Comparison of ENCODE assay signal across 12 cellular contexts in genomic region chr17:2250140-2251095, GRCh38. TPM values are rescaled to one million over a fixed set of nuclear protein-coding genes. Genes with fewer than 3 reads are reported as not detected.
DNase-seq lines count a peak whose midpoint lies in the region; ATAC-seq, FAIRE-seq and TF ChIP-seq lines count a peak whose summit lies in the region.
"Had no signal": no experiment of that assay in that cellular context is flagged by ENCODE, and none has a peak within 500 bp of the region (broad histone marks: within the 10 kb centered on the region; RNA-seq: fewer than 3 reads in every experiment).

No MANE protein-coding gene starts in this region.

- peaks cover 87% of the 10 kb centered on the region for H3K4me1 Mint-ChIP-seq in activated CD8-positive, alpha-beta T cell treated with anti-CD3 and anti-CD28 coated beads, Interleukin-2, amount 10 ng/mL, durations not matched to agents 7 days and 5 days (ENCODE audit: low read depth)
- H3K4me1 Mint-ChIP-seq in central memory CD8-positive, alpha-beta T cell: peaks cover 26% of the 10 kb centered on the region
- H3K4me1 Mint-ChIP-seq: neural progenitor cell had no signal

- no peaks in the 10 kb centered on the region for H3K27me3 Mint-ChIP-seq in activated CD8-positive, alpha-beta T cell treated with anti-CD3 and anti-CD28 coated beads, Interleukin-2, amount 10 ng/mL, durations not matched to agents 7 days and 5 days (ENCODE audit: low read depth)
- no peaks in the 10 kb centered on the region for H3K27me3 Mint-ChIP-seq in central memory CD8-positive, alpha-beta T cell

- TF ChIP-seq CTCF in D721Med (IDR thresholded peaks at IDR 0.05; ENCODE audit: insufficient read depth, missing control alignments): no peak

- peak overlapping the region; percentile 86 for H3K27ac Mint-ChIP-seq in activated CD8-positive, alpha-beta T cell treated with anti-CD3 and anti-CD28 coated beads, Interleukin-2, amount 10 ng/mL, durations not matched to agents 7 days and 5 days
- H3K27ac Mint-ChIP-seq in central memory CD8-positive, alpha-beta T cell (ENCODE audit: low read depth): no peak overlapping the region

- POLR2A ChIA-PET in activated CD8-positive, alpha-beta T cell treated with anti-CD3 and anti-CD28 coated beads, Interleukin-2, amount 10 ng/mL, durations not matched to agents 7 days and 5 days (lab: Charles Lee): interaction anchor here (0.5 to 5.4 kb wide), 5 partner anchors 9 to 159 kb away, joined by 3 to 97 read pairs (median 5); no protein-coding TSS in a partner anchor

- H3K36me3 Mint-ChIP-seq in activated CD8-positive, alpha-beta T cell treated with anti-CD3 and anti-CD28 coated beads, Interleukin-2, amount 10 ng/mL, durations not matched to agents 7 days and 5 days (ENCODE audit: low read depth): peaks cover 69% of the 10 kb centered on the region
- peaks cover 21% of the 10 kb centered on the region for H3K36me3 Mint-ChIP-seq in central memory CD8-positive, alpha-beta T cell (ENCODE audit: insufficient read depth)

- no peaks in the 10 kb centered on the region for H3K9me3 Mint-ChIP-seq in activated CD8-positive, alpha-beta T cell treated with anti-CD3 and anti-CD28 coated beads, Interleukin-2, amount 10 ng/mL, durations not matched to agents 7 days and 5 days (ENCODE audit: insufficient read depth)
- H3K9me3 Mint-ChIP-seq in central memory CD8-positive, alpha-beta T cell: no peaks in the 10 kb centered on the region

- H3K4me3 ChIP-seq in Jurkat, Clone E6-1 (ENCODE audit: low read length): no peak overlapping the region
- H3K4me3 ChIP-seq: neural progenitor cell had no signal

- peak overlapping the region; percentile 42 for H3K4me3 Mint-ChIP-seq in activated CD8-positive, alpha-beta T cell treated with anti-CD3 and anti-CD28 coated beads, Interleukin-2, amount 10 ng/mL, durations not matched to agents 7 days and 5 days
- H3K4me3 Mint-ChIP-seq in central memory CD8-positive, alpha-beta T cell: no peak overlapping the region
- H3K4me3 Mint-ChIP-seq: neural progenitor cell had no signal

- DNase-seq in Jurkat, Clone E6-1 (ENCODE audit: low read depth, low spot score): peak; percentile 73
- DNase-seq in activated CD8-positive, alpha-beta T cell treated with anti-CD3 and anti-CD28 coated beads, Interleukin-2, amount 10 ng/mL, durations not matched to agents 7 days and 5 days: peak; percentile 74
- DNase-seq in central memory CD8-positive, alpha-beta T cell (ENCODE audit: low spot score in 2 of 2): peak in 1 of 2 donors; percentile 23
- peak; percentile 23 for DNase-seq in stimulated activated CD8-positive, alpha-beta memory T cell treated with anti-CD3 and anti-CD28 coated beads, Interleukin-4, amount 100 ng/mL, for 24 hours (ENCODE audit: low read depth)
- DNase-seq in D721Med (ENCODE audit: insufficient read length, low spot score): no peak
- DNase-seq in LoVo (ENCODE audit: low spot score): no peak
- DNase-seq: anterior cingulate cortex, DMS153, Karpas-422, substantia nigra had no signal

- CTCF ChIA-PET in activated CD8-positive, alpha-beta T cell treated with anti-CD3 and anti-CD28 coated beads, Interleukin-2, amount 10 ng/mL, durations not matched to agents 7 days and 5 days (lab: Charles Lee): interaction anchor here (0.6 to 12.0 kb wide), 11 partner anchors 9 to 194 kb away, joined by 3 to 343 read pairs (median 4); partner anchors contain the start of gene HIC1

- ATAC-seq in activated CD8-positive, alpha-beta T cell treated with anti-CD3 and anti-CD28 coated beads, Interleukin-2, amount 10 ng/mL, durations not matched to agents 7 days and 5 days: peak; percentile 66
- ATAC-seq in central memory CD8-positive, alpha-beta T cell (replicated peaks; ENCODE audit: extremely low read depth, poor library complexity, severe bottlenecking): peak; percentile 82
- ATAC-seq in HG03159 (IDR thresholded peaks at IDR 0.05; ENCODE audit: unreplicated experiment): no peak

- no peak for FAIRE-seq in D721Med (lab: Jason Lieb, UNC)

RNA-seq across cellular contexts. Expression of gene SMG6, which starts 53.2 kb away (rescaled TPM):
- polyA plus RNA-seq in Jurkat, Clone E6-1 (2012; ENCODE audit: insufficient read depth, insufficient read length): 28.0 TPM
- 10 to 100 TPM; 49.8 to 55.9 TPM for total RNA-seq in activated CD8-positive, alpha-beta T cell treated with anti-CD3 and anti-CD28 coated beads, Interleukin-2, amount 10 ng/mL, durations not matched to agents 7 days and 5 days

RNA-seq across cellular contexts. Expression of gene SRR, which starts 53.3 kb away (rescaled TPM):
- polyA plus RNA-seq in Jurkat, Clone E6-1 (2012; ENCODE audit: insufficient read depth, insufficient read length): 21.0 TPM
- 10 to 100 TPM; 18.7 to 23.1 TPM for total RNA-seq in activated CD8-positive, alpha-beta T cell treated with anti-CD3 and anti-CD28 coated beads, Interleukin-2, amount 10 ng/mL, durations not matched to agents 7 days and 5 days

Comparison
In these comparisons a context has a peak if more than half of its experiments do, and no peak if none do; other contexts are left out.
1. DNase-seq: peak in Jurkat, Clone E6-1 (single experiment), activated CD8-positive, alpha-beta T cell treated with anti-CD3 and anti-CD28 coated beads, Interleukin-2, amount 10 ng/mL, durations not matched to agents 7 days and 5 days (single experiment) and stimulated activated CD8-positive, alpha-beta memory T cell treated with anti-CD3 and anti-CD28 coated beads, Interleukin-4, amount 100 ng/mL, for 24 hours (single experiment); none in D721Med (single experiment) and LoVo (single experiment).